In the genomic region with DNA sequence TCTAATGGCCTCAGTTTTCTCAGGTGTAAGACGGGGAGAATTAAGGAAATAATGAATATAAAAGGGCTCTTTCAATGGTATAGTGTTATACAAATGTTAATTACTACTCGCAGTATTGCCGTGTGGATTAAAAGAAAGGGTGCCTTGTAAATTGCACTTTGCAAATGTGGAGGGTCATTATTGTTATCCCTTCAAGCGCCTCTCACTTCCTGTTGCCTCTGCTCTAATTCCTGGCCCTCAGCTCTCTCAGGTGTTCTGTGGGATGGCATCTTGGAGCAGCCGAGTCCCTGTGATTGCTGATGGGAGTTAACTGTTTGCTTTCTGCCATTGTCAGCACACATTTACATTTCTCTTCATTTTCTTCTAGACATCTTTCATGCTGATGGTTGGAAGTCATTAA, we compare ENCODE assay signal across 23 cellular contexts. TPM values are rescaled to one million over a fixed set of nuclear protein-coding genes. Genes with fewer than 3 reads are reported as not detected.
"Had no signal": no experiment of that assay in that cellular context is flagged by ENCODE, and none has a peak within 500 bp of the region (broad histone marks: within the 10 kb centered on the region; RNA-seq: fewer than 3 reads in every experiment).

No MANE protein-coding gene starts in this region.

- H3K27me3 ChIP-seq: esophagus muscularis mucosa, foreskin keratinocyte, heart left ventricle had no signal

- H3K27ac ChIP-seq: dorsolateral prefrontal cortex, esophagus muscularis mucosa, foreskin keratinocyte had no signal

- H3K4me3 Mint-ChIP-seq: activated B cell treated with CpG ODN at 0.5 μM for 24 hours; activated CD4-positive, alpha-beta T cell treated with anti-CD3 and anti-CD28 coated beads, Interleukin-2, amount 10 ng/mL, durations not matched to agents 24 days and 14 days; activated T-helper 1 cell treated with anti-CD3 and anti-CD28 coated beads, Interleukin-12 subunit alpha, Interleukin-12 subunit beta, Interleukin-2, Interleukin-4 antibody, amounts not matched to agents 30 ng/mL and 10 ng/mL and 1 ng/mL, durations not matched to agents 14 hours and 24 hours and 36 hours; natural killer cell; stimulated activated effector memory CD8-positive, alpha-beta T cell treated with anti-CD3 and anti-CD28 coated beads, Interleukin-12 subunit alpha, Interleukin-12 subunit beta, amount 100 ng/mL, for 72 hours; type B pancreatic cell had no signal

- H3K9me3 Mint-ChIP-seq: activated B cell treated with CpG ODN at 0.5 μM for 24 hours; activated CD4-positive, alpha-beta T cell treated with anti-CD3 and anti-CD28 coated beads, Interleukin-2, amount 10 ng/mL, durations not matched to agents 24 days and 14 days; activated T-helper 1 cell treated with anti-CD3 and anti-CD28 coated beads, Interleukin-12 subunit alpha, Interleukin-12 subunit beta, Interleukin-2, Interleukin-4 antibody, amounts not matched to agents 30 ng/mL and 10 ng/mL and 1 ng/mL, durations not matched to agents 14 hours and 24 hours and 36 hours; natural killer cell; stimulated activated effector memory CD8-positive, alpha-beta T cell treated with anti-CD3 and anti-CD28 coated beads, Interleukin-12 subunit alpha, Interleukin-12 subunit beta, amount 100 ng/mL, for 72 hours; type B pancreatic cell had no signal

- ATAC-seq: foreskin keratinocyte; heart left ventricle; mucosa of descending colon; natural killer cell; right cardiac atrium; stimulated activated effector memory CD8-positive, alpha-beta T cell treated with anti-CD3 and anti-CD28 coated beads, Interleukin-12 subunit alpha, Interleukin-12 subunit beta, amount 100 ng/mL, for 72 hours had no signal

- H3K4me3 ChIP-seq: dorsolateral prefrontal cortex, esophagus muscularis mucosa, heart left ventricle, lung, mucosa of descending colon, smooth muscle cell had no signal

- DNase-seq: activated B cell treated with CpG ODN at 0.5 μM for 24 hours; activated CD4-positive, alpha-beta T cell treated with anti-CD3 and anti-CD28 coated beads, Interleukin-2, amount 10 ng/mL, durations not matched to agents 24 days and 14 days; activated naive CD4-positive, alpha-beta T cell; aorta; dorsolateral prefrontal cortex; foreskin keratinocyte; heart left ventricle; mucosa of descending colon; natural killer cell; occipital lobe; right cardiac atrium; substantia nigra had no signal

- H3K36me3 Mint-ChIP-seq: natural killer cell; stimulated activated effector memory CD8-positive, alpha-beta T cell treated with anti-CD3 and anti-CD28 coated beads, Interleukin-12 subunit alpha, Interleukin-12 subunit beta, amount 100 ng/mL, for 72 hours; type B pancreatic cell had no signal

- FAIRE-seq: bronchial epithelial cell had no signal

- H3K27me3 Mint-ChIP-seq: activated B cell treated with CpG ODN at 0.5 μM for 24 hours; activated CD4-positive, alpha-beta T cell treated with anti-CD3 and anti-CD28 coated beads, Interleukin-2, amount 10 ng/mL, durations not matched to agents 24 days and 14 days; progenitor cell of endocrine pancreas; type B pancreatic cell had no signal

- H3K36me3 ChIP-seq: esophagus muscularis mucosa, heart left ventricle had no signal

- H3K27ac Mint-ChIP-seq: activated B cell treated with CpG ODN at 0.5 μM for 24 hours; activated CD4-positive, alpha-beta T cell treated with anti-CD3 and anti-CD28 coated beads, Interleukin-2, amount 10 ng/mL, durations not matched to agents 24 days and 14 days; activated T-helper 1 cell treated with anti-CD3 and anti-CD28 coated beads, Interleukin-12 subunit alpha, Interleukin-12 subunit beta, Interleukin-2, Interleukin-4 antibody, amounts not matched to agents 30 ng/mL and 10 ng/mL and 1 ng/mL, durations not matched to agents 14 hours and 24 hours and 36 hours; natural killer cell; progenitor cell of endocrine pancreas; stimulated activated effector memory CD8-positive, alpha-beta T cell treated with anti-CD3 and anti-CD28 coated beads, Interleukin-12 subunit alpha, Interleukin-12 subunit beta, amount 100 ng/mL, for 72 hours; type B pancreatic cell had no signal

- H3K9me3 ChIP-seq: esophagus muscularis mucosa, heart left ventricle, mucosa of descending colon had no signal

RNA-seq across cellular contexts. Expression of a gene that starts 45.0 kb away (rescaled TPM):
- total RNA-seq: activated B cell treated with CpG ODN at 0.5 μM for 24 hours; activated CD4-positive, alpha-beta T cell treated with anti-CD3 and anti-CD28 coated beads, Interleukin-2, amount 10 ng/mL, durations not matched to agents 24 days and 14 days; activated T-helper 1 cell treated with anti-CD3 and anti-CD28 coated beads, Interleukin-12 subunit alpha, Interleukin-12 subunit beta, Interleukin-2, Interleukin-4 antibody, amounts not matched to agents 30 ng/mL and 10 ng/mL and 1 ng/mL, durations not matched to agents 14 hours and 24 hours and 36 hours; aorta; bronchial epithelial cell; chondrocyte; dorsolateral prefrontal cortex; esophagus muscularis mucosa; foreskin keratinocyte; heart left ventricle; kidney epithelial cell; lung; mucosa of descending colon; natural killer cell; occipital lobe; progenitor cell of endocrine pancreas; right cardiac atrium; smooth muscle cell; T-helper 1 cell treated with Interleukin-12 subunit alpha and Interleukin-12 subunit beta and Interleukin-4 antibody, amounts not matched to agents 30 ng/mL and 1 ng/mL, for 36 hours had no signal
- polyA plus RNA-seq: aorta, foreskin keratinocyte, heart left ventricle, lung, right cardiac atrium, smooth muscle cell had no signal
